Comparison of ENCODE assay signal across 8 cellular contexts in genomic region chr1:8816306-8816705, GRCh38. TPM values are rescaled to one million over a fixed set of nuclear protein-coding genes. Genes with fewer than 3 reads are reported as not detected.
DNase-seq lines count a peak whose midpoint lies in the region; TF ChIP-seq lines count a peak whose summit lies in the region.

No MANE protein-coding gene starts in this region.

- H3K27ac ChIP-seq in esophagus squamous epithelium (peak overlapping the region; percentile 96 to 98 (median 98)), parathyroid adenoma (peak overlapping the region; percentile 92)

- DNase-seq in NCI-H510A treated with DMSO at 0.1 percent for 48 hours (lab: John Stamatoyannopoulos, UW) (peak; percentile 92), NCI-H510A (lab: John Stamatoyannopoulos, UW) (no peak), RKO (ENCODE audit: low spot score) (peak; percentile 60), esophagus squamous epithelium (lab: John Stamatoyannopoulos, UW) (no peak), NCI-H1694 (lab: John Stamatoyannopoulos, UW) (no peak), hepatic stellate cell (ENCODE audit: low spot score) (no peak)
- DNase-seq in stimulated activated CD4-positive, alpha-beta T cell treated with anti-CD3 and anti-CD28 coated beads, Interleukin-4, amount 100 ng/mL, for 1 hour, result no peak

- H3K36me3 ChIP-seq in esophagus squamous epithelium (no peaks in the 10 kb centered on the region), parathyroid adenoma (ENCODE audit: control insufficient read depth, insufficient read depth, low read length) (no peaks in the 10 kb centered on the region)

- H3K4me2 ChIP-seq in parathyroid adenoma (ENCODE audit: low read length), result peak overlapping the region; percentile 98

- H3K4me3 ChIP-seq in esophagus squamous epithelium (peak overlapping the region in 3 of 4 donors; percentile 67 to 91 (median 83)), parathyroid adenoma (ENCODE audit: low read depth, low read length) (peak overlapping the region; percentile 98)

- H3K9me3 ChIP-seq in esophagus squamous epithelium, result no peaks in the 10 kb centered on the region
- no peaks in the 10 kb centered on the region for H3K9me3 ChIP-seq in parathyroid adenoma (ENCODE audit: control insufficient read depth, low read length)

- peak overlapping the region; percentile 72 for H2AFZ ChIP-seq in parathyroid adenoma

- peaks cover 5% of the 10 kb centered on the region for H3K79me2 ChIP-seq in parathyroid adenoma

- no peaks in the 10 kb centered on the region for H3K27me3 ChIP-seq in esophagus squamous epithelium
- no peaks in the 10 kb centered on the region for H3K27me3 ChIP-seq in parathyroid adenoma (ENCODE audit: control insufficient read depth, insufficient read depth, low read length)

- no peak for TF ChIP-seq POLR2A in esophagus squamous epithelium (IDR thresholded peaks at IDR 0.05)

- no peak overlapping the region for H3K9ac ChIP-seq in parathyroid adenoma

- intact Hi-C loops in esophagus squamous epithelium (cut with DNase I), result no loop called here

- 0 to 2% methylated on average over 2 of the region's 2 CpGs for WGBS in esophagus squamous epithelium, 2 donors

- H3K4me1 ChIP-seq in esophagus squamous epithelium, result peaks cover 11 to 67% (median 30%) of the 10 kb centered on the region in 3 donors
- peaks cover 4% of the 10 kb centered on the region for H3K4me1 ChIP-seq in parathyroid adenoma

- TF ChIP-seq CTCF in esophagus squamous epithelium (IDR thresholded peaks at IDR 0.05) (no peak), parathyroid adenoma (IDR thresholded peaks at IDR 0.05) (no peak)

RNA-seq across cellular contexts. Expression of gene RERE, which starts 1.1 kb away (rescaled TPM):
- total RNA-seq in esophagus squamous epithelium, result 10 to 100 TPM; 27.5 to 56.6 (median 32.1) TPM

Comparison
In these comparisons a context has a peak if more than half of its experiments do, and no peak if none do; other contexts are left out.
1. DNase-seq: peak in NCI-H510A treated with DMSO at 0.1 percent for 48 hours (single experiment) and RKO (single experiment); none in NCI-H510A (single experiment), esophagus squamous epithelium (single experiment), NCI-H1694 (single experiment), stimulated activated CD4-positive, alpha-beta T cell treated with anti-CD3 and anti-CD28 coated beads, Interleukin-4, amount 100 ng/mL, for 1 hour (single experiment) and hepatic stellate cell (single experiment).